Comparison of ENCODE assay signal across 9 cellular contexts in the genomic region with DNA sequence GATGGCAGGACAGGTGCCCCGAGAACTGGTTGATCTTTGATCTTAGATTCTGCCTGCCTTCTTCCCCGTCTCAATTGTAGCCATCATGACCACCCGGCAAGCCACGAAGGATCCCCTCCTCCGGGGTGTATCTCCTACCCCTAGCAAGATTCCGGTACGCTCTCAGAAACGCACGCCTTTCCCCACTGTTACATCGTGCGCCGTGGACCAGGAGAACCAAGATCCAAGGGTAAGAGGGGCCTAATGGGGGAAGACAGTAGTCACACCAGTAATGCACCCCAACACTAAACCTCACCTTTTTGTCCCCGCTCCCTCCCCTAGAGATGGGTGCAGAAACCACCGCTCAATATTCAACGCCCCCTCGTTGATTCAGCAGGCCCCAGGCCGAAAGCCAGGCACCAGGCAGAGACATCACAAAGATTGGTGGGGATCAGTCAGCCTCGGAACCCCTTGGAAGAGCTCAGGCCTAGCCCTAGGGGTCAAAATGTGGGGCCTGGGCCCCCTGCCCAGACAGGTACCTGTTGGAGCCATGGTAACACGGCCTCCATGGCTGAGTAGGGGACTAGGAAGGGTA. TPM values are rescaled to one million over a fixed set of nuclear protein-coding genes. Genes with fewer than 3 reads are reported as not detected.
DNase-seq lines count a peak whose midpoint lies in the region; ATAC-seq, FAIRE-seq and TF ChIP-seq lines count a peak whose summit lies in the region.
"Had no signal": no experiment of that assay in that cellular context is flagged by ENCODE, and none has a peak within 500 bp of the region (broad histone marks: within the 10 kb centered on the region; RNA-seq: fewer than 3 reads in every experiment).

No MANE protein-coding gene starts in this region.

- in situ Hi-C loops in transverse colon (cut with MboI; ENCODE audit: low pct_ligation_motif_present in 1 of 4, low pct_unique_long_range_greater_than_20kb in 1 of 4, low sequenced_read_pairs in 3 of 4): no loop called here

- 12 to 13% methylated on average over 19 of the region's 19 CpGs for WGBS in lung, 2 donors
- 14% methylated on average over 19 of the region's 19 CpGs; no CpG with 5 or more reads in 1 of the 2 donors for WGBS in transverse colon (ENCODE audit: low coverage in 1 of 2), 2 donors

- peak overlapping the region; percentile 89 for H3K9ac ChIP-seq in astrocyte (ENCODE audit: low read length)

- H3K4me1 Mint-ChIP-seq in activated naive CD4-positive, alpha-beta T cell treated with anti-CD3 and anti-CD28 coated beads, Interleukin-2, amount 50 U/mL, for 24 hours: peaks cover 21% of the 10 kb centered on the region
- H3K4me1 Mint-ChIP-seq in astrocyte (ENCODE audit: low read depth, unreplicated experiment): peaks cover 4% of the 10 kb centered on the region

- intact Hi-C loops in transverse colon (cut with DNase I; ENCODE audit: low total_unique reads): no loop called here

- H2AFZ ChIP-seq in astrocyte (ENCODE audit: low read depth, low read length): peak overlapping the region; percentile 94

- H3K27ac ChIP-seq in astrocyte (ENCODE audit: low read depth, low read length) (peak overlapping the region; percentile 61), lung (ENCODE audit: low read depth in 1 of 2, low read length in 1 of 2) (no peak overlapping the region), transverse colon (no peak overlapping the region)

- no peak for DNase-seq in activated naive CD4-positive, alpha-beta T cell treated with anti-CD3 and anti-CD28 coated beads, Interleukin-2, amount 50 U/mL, for 16 hours
- DNase-seq in astrocyte (ENCODE audit: low read depth): no peak
- DNase-seq in lung (ENCODE audit: low spot score): no peak
- no peak for DNase-seq in transverse colon
- no peak for DNase-seq in hepatic stellate cell (ENCODE audit: low spot score)
- DNase-seq in CD1c-positive myeloid dendritic cell (ENCODE audit: extremely low spot score): no peak

- H3K36me3 ChIP-seq in astrocyte (ENCODE audit: insufficient read depth, low read length): peaks cover 4% of the 10 kb centered on the region
- H3K36me3 ChIP-seq in lung (ENCODE audit: control insufficient read depth in 2 of 2, insufficient read depth in 2 of 2, low read length in 2 of 2): no peaks in the 10 kb centered on the region
- no peaks in the 10 kb centered on the region for H3K36me3 ChIP-seq in transverse colon

- TF ChIP-seq CTCF in astrocyte (IDR thresholded peaks at IDR 0.05; ENCODE audit: insufficient read depth, low read depth, low read length) (no peak), lung (IDR thresholded peaks at IDR 0.05; ENCODE audit: control extremely low read depth, extremely low read depth) (no peak), transverse colon (IDR thresholded peaks at IDR 0.05) (no peak)

- H3K27ac Mint-ChIP-seq in activated naive CD4-positive, alpha-beta T cell treated with anti-CD3 and anti-CD28 coated beads, Interleukin-2, amount 50 U/mL, for 24 hours: no peak overlapping the region
- peak overlapping the region; percentile 7 for H3K27ac Mint-ChIP-seq in astrocyte (ENCODE audit: unreplicated experiment)

- no peaks in the 10 kb centered on the region for H3K9me3 Mint-ChIP-seq in activated naive CD4-positive, alpha-beta T cell treated with anti-CD3 and anti-CD28 coated beads, Interleukin-2, amount 50 U/mL, for 24 hours
- no peaks in the 10 kb centered on the region for H3K9me3 Mint-ChIP-seq in astrocyte (ENCODE audit: unreplicated experiment)

- no peaks in the 10 kb centered on the region for H3K36me3 Mint-ChIP-seq in activated naive CD4-positive, alpha-beta T cell treated with anti-CD3 and anti-CD28 coated beads, Interleukin-2, amount 50 U/mL, for 24 hours
- H3K36me3 Mint-ChIP-seq in astrocyte (ENCODE audit: low read depth, unreplicated experiment): no peaks in the 10 kb centered on the region

- H3K79me2 ChIP-seq in astrocyte (ENCODE audit: insufficient read depth, low read length): peaks cover 14% of the 10 kb centered on the region

- H3K4me3 ChIP-seq in astrocyte (ENCODE audit: insufficient read depth, low read depth, low read length) (peak overlapping the region; percentile 88), lung (peak overlapping the region; percentile 52), transverse colon (peak overlapping the region; percentile 49 to 86 (median 66))

- TF ChIP-seq POLR2A in transverse colon (IDR thresholded peaks at IDR 0.05): no peak

- H3K9me3 ChIP-seq in astrocyte (ENCODE audit: insufficient read depth, low read depth, low read length) (no peaks in the 10 kb centered on the region), lung (ENCODE audit: control insufficient read depth in 2 of 2, insufficient read depth in 1 of 2, low read length in 1 of 2) (no peaks in the 10 kb centered on the region), transverse colon (no peaks in the 10 kb centered on the region)

- TF ChIP-seq EP300 in transverse colon (IDR thresholded peaks at IDR 0.05; ENCODE audit: low read depth): no peak

- FAIRE-seq in astrocyte (lab: Jason Lieb, UNC): no peak

- H3K27me3 ChIP-seq in astrocyte (ENCODE audit: insufficient read depth, low read length): no peaks in the 10 kb centered on the region
- H3K27me3 ChIP-seq in lung (ENCODE audit: control insufficient read depth, insufficient read depth): no peaks in the 10 kb centered on the region
- no peaks in the 10 kb centered on the region for H3K27me3 ChIP-seq in transverse colon

- ATAC-seq in lung (ENCODE audit: insufficient read depth, low FRiP score) (no peak), HG02852 (IDR thresholded peaks at IDR 0.05; ENCODE audit: unreplicated experiment) (no peak)

- H3K4me2 ChIP-seq in astrocyte (ENCODE audit: low read length): peak overlapping the region; percentile 96

- H3K27me3 Mint-ChIP-seq in activated naive CD4-positive, alpha-beta T cell treated with anti-CD3 and anti-CD28 coated beads, Interleukin-2, amount 50 U/mL, for 24 hours: no peaks in the 10 kb centered on the region
- H3K27me3 Mint-ChIP-seq in astrocyte (ENCODE audit: low read depth, unreplicated experiment): peaks cover 5% of the 10 kb centered on the region

- peak overlapping the region; percentile 96 for H3K4me3 Mint-ChIP-seq in activated naive CD4-positive, alpha-beta T cell treated with anti-CD3 and anti-CD28 coated beads, Interleukin-2, amount 50 U/mL, for 24 hours
- H3K4me3 Mint-ChIP-seq in astrocyte (ENCODE audit: unreplicated experiment): peak overlapping the region; percentile 89

- H3K4me1 ChIP-seq in astrocyte (ENCODE audit: insufficient read depth, low read length): peaks cover 14% of the 10 kb centered on the region
- H3K4me1 ChIP-seq in lung (ENCODE audit: control insufficient read depth in 2 of 2, insufficient read depth in 2 of 2, low read length in 2 of 2): peaks cover 0 to 9% of the 10 kb centered on the region in 2 donors
- peaks cover 4 to 17% (median 13%) of the 10 kb centered on the region in 4 donors for H3K4me1 ChIP-seq in transverse colon

- no peaks in the 10 kb centered on the region for H4K20me1 ChIP-seq in astrocyte (ENCODE audit: insufficient read depth, low read length)

RNA-seq across cellular contexts. Expression of a gene that starts 0.6 kb away (rescaled TPM):
- total RNA-seq in astrocyte (2.2 and 2.7 TPM in 2 replicates), lung (1 to 10 TPM; 1.2 to 4.6 TPM), transverse colon (100 to 1,000 TPM in 1 of 4 donors, 1 to 10 TPM in 3; 1.1 to 100 (median 2.7) TPM)
- 1 to 10 TPM; 2.4 to 4.1 TPM for polyA plus RNA-seq in lung

RNA-seq across cellular contexts. Expression of a gene that starts 13.4 kb away (rescaled TPM):
- 0.09 TPM in 1 of 2 replicates, not detected in the other for total RNA-seq in astrocyte
- not detected for total RNA-seq in lung
- polyA plus RNA-seq in lung: under 1 TPM in 1 of 2 donors, not detected in 1; 0.06 TPM
- not detected for total RNA-seq in transverse colon
- polyA plus RNA-seq: adipose tissue had no signal

RNA-seq across cellular contexts. Expression of a gene that starts 23.1 kb away (rescaled TPM):
- 0.34 and 0.52 TPM in 2 replicates for total RNA-seq in astrocyte
- 1 to 10 TPM; 1.5 to 1.7 TPM for total RNA-seq in lung
- under 1 TPM; 0.24 to 0.28 TPM for polyA plus RNA-seq in lung
- total RNA-seq in transverse colon: 10 to 100 TPM; 25.4 to 43.8 (median 39.2) TPM

RNA-seq across cellular contexts. Expression of a gene that starts 28.7 kb away (rescaled TPM):
- total RNA-seq in astrocyte: not detected in 2 replicates
- 1 to 10 TPM in 1 of 2 donors, under 1 TPM in 1; 0.67 to 2.7 TPM for total RNA-seq in lung
- under 1 TPM; 0.19 to 0.67 TPM for polyA plus RNA-seq in lung
- 10 to 100 TPM in 2 of 4 donors, 1 to 10 TPM in 2; 7.9 to 18.7 (median 10.5) TPM for total RNA-seq in transverse colon

RNA-seq across cellular contexts. Expression of a gene that starts 43.7 kb away (rescaled TPM):
- total RNA-seq in astrocyte: 44.0 and 46.3 TPM in 2 replicates
- total RNA-seq in lung: 10 to 100 TPM; 11.9 to 48.8 TPM
- 1 to 10 TPM; 6.6 to 8.2 TPM for polyA plus RNA-seq in lung
- 10 to 100 TPM; 10.5 to 39.3 (median 21.0) TPM for total RNA-seq in transverse colon

Comparison
In these comparisons a context has a peak if more than half of its experiments do, and no peak if none do; other contexts are left out.
1. RNA of a gene that starts 23.1 kb away (total RNA-seq): 25.4 to 43.8 TPM in transverse colon; 1.5 to 1.7 TPM in lung and 0.34 to 0.52 TPM in astrocyte; every median in the first group is over 4 times any median in the second.
2. Peak in every context shown above with its lines, with median percentiles within 50 percentile points of each other: H3K4me3 ChIP-seq.